2 cellular contexts compared by ENCODE assay signal in the genomic region with DNA sequence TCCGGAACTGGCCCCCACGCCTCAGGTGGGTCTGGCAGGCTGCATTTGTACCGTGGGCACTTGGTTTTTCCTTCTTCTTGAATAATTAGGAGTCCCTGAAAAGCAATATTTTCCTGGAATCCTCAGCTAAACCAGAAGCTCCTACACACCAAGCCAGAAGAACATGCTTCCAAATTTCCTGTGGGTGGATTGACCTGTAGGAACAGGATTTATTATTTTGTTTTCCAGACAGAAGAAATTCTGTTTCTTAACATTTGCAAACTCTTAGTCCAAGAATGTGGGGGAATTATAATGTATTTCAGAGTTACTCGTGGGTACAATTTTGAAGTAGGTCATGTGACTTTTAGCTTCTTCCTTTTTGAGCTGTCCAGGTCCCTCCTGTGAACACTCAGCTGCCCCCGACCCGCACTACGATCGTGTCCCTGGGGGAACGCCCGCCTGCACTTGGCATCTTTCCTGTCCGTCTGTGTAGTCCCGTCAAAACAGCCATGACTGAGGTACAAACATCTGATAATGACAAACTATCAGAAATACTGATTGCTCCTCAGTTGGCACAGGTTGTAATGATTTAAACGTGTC.
TF ChIP-seq lines count a peak whose summit lies in the region.

No MANE protein-coding gene starts in this region.

TF ChIP-seq in K562, 482 proteins besides CTCF, POLR2A, EP300 and RAD21 (continued from another document):
- TF ChIP-seq TFE3 (CRISPR knock-in tag; IDR thresholded peaks at IDR 0.05) (peak; percentile 84), BHLHE40 (IDR thresholded peaks at IDR 0.05; ENCODE audit: low read length) (no peak), ERF (CRISPR knock-in tag; IDR thresholded peaks at IDR 0.05) (no peak)
TF ChIP-seq in K562: peak in this region for 1.

TF ChIP-seq in GM23338, 12 proteins besides CTCF, POLR2A, EP300 and RAD21:
- no peak for TF ChIP-seq ZNF462 (CRISPR knock-in tag; IDR thresholded peaks at IDR 0.05)
- TF ChIP-seq JUNB (IDR thresholded peaks at IDR 0.05; ENCODE audit: unreplicated experiment): no peak
- no peak for TF ChIP-seq NANOG (IDR thresholded peaks at IDR 0.05; ENCODE audit: borderline replicate concordance)
- TF ChIP-seq, protein P1, sequence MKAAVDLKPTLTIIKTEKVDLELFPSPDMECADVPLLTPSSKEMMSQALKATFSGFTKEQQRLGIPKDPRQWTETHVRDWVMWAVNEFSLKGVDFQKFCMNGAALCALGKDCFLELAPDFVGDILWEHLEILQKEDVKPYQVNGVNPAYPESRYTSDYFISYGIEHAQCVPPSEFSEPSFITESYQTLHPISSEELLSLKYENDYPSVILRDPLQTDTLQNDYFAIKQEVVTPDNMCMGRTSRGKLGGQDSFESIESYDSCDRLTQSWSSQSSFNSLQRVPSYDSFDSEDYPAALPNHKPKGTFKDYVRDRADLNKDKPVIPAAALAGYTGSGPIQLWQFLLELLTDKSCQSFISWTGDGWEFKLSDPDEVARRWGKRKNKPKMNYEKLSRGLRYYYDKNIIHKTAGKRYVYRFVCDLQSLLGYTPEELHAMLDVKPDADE (IDR thresholded peaks at IDR 0.05): no peak
- no peak for TF ChIP-seq ZNF331 (CRISPR knock-in tag; IDR thresholded peaks at IDR 0.05; ENCODE audit: low read depth)
